14 cellular contexts compared by ENCODE assay signal in the genomic region with DNA sequence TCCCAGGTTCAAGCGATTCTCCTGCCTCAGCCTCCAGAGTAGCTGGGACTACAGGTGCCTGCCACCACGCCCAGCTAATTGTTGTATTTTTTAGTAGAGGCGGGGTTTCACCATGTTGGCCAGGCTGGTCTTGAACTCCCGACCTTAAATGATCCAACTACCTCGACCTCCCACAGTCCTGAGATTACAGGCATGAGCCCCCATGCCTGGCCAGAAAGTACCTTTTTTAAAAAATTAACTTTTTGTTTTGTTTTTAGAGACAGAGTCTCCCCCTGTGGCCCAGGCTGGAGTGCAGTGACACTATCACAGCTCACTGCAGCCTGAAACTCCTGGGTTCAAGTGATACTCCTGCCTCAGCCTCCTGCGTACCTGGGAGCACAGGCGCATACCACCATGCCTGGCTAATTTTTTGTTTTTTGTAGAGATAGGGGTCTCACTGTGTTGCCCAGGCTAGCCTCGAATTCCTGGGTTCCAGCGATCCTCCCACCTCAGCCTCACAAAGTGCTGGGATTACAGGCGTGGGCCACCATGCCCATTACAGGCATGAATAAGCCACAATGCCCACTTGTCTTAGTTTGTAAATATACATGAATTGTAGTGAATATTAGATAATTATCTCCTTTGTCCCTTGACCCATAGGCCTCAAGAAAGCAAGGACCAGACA. TPM values are rescaled to one million over a fixed set of nuclear protein-coding genes. Genes with fewer than 3 reads are reported as not detected.
DNase-seq lines count a peak whose midpoint lies in the region; ATAC-seq and TF ChIP-seq lines count a peak whose summit lies in the region.
"Had no signal": no experiment of that assay in that cellular context is flagged by ENCODE, and none has a peak within 500 bp of the region (broad histone marks: within the 10 kb centered on the region; RNA-seq: fewer than 3 reads in every experiment).

No MANE protein-coding gene starts in this region.

- no peak overlapping the region for H3K4me3 ChIP-seq in spleen

- H3K4me1 ChIP-seq in spleen: no peaks in the 10 kb centered on the region

- DNase-seq in spleen (peak; percentile 22), GF-D8 (lab: John Stamatoyannopoulos, UW) (no peak), NCI-H146 treated with DMSO at 0.1 percent for 48 hours (lab: John Stamatoyannopoulos, UW; ENCODE audit: unreplicated experiment) (no peak), SIG-M5 (lab: John Stamatoyannopoulos, UW) (no peak)
- no peak for DNase-seq in stimulated activated CD4-positive, alpha-beta T cell treated with anti-CD3 and anti-CD28 coated beads, Interleukin-4, amount 100 ng/mL, for 24 hours
- DNase-seq: C1 segment of cervical spinal cord, KG1, NCI-H1417 treated with DMSO at 0.1 percent for 48 hours, NCI-H2029 treated with DMSO at 0.1 percent for 48 hours, NCI-H774, SW 1271 had no signal

- no peaks in the 10 kb centered on the region for H3K9me3 ChIP-seq in spleen

- ATAC-seq in GM18520 (IDR thresholded peaks at IDR 0.05; ENCODE audit: unreplicated experiment): peak; percentile 5
- ATAC-seq in GM21529 (IDR thresholded peaks at IDR 0.05; ENCODE audit: unreplicated experiment): peak; percentile 26
- ATAC-seq in HG03442 (IDR thresholded peaks at IDR 0.05; ENCODE audit: unreplicated experiment): peak; percentile 10

- TF ChIP-seq CTCF in spleen (IDR thresholded peaks at IDR 0.05 in 8 of 11, conservative IDR thresholded peaks at IDR 0.05 in 3 of 11): no peak

- H3K27ac ChIP-seq in spleen: no peak overlapping the region

- intact Hi-C loops in spleen (cut with DNase I; ENCODE audit: low total_unique reads): no loop called here

- TF ChIP-seq POLR2A in spleen (IDR thresholded peaks at IDR 0.05): no peak

- 84 to 94% (median 90%) methylated on average over 10 of the region's 10 CpGs for WGBS in spleen, 5 donors

- no peaks in the 10 kb centered on the region for H3K36me3 ChIP-seq in spleen

- no peaks in the 10 kb centered on the region for H3K27me3 ChIP-seq in spleen (replicated peaks in 1 of 7)

RNA-seq across cellular contexts. Expression of gene EEF1A1, which starts 17.4 kb away (rescaled TPM):
- total RNA-seq in spleen: over 10,000 TPM in 1 of 7 donors, 1,000 to 10,000 TPM in 6; 7,486 to 10,079 (median 8,893) TPM
- over 10,000 TPM; 12,419 to 13,640 (median 12,484) TPM for polyA plus RNA-seq in spleen
